1 cellular context compared by ENCODE assay signal in genomic region chr19:10502524-10503001, GRCh38.
TF ChIP-seq lines count a peak whose summit lies in the region.

No MANE protein-coding gene starts in this region.

TF ChIP-seq in GM12878, 131 proteins besides CTCF, POLR2A, EP300 and RAD21 (continued from another document and continues in another):
- peak; percentile 86; the same call in 1 of the 2 replicates for TF ChIP-seq RB1 (IDR thresholded peaks at IDR 0.05; ENCODE audit: borderline replicate concordance)
- TF ChIP-seq POLR2AphosphoS2 (IDR thresholded peaks at IDR 0.05; ENCODE audit: low read depth, low read length): no peak
- TF ChIP-seq RBBP5 (conservative IDR thresholded peaks at IDR 0.05): no peak
- no peak for TF ChIP-seq YBX1 (IDR thresholded peaks at IDR 0.05)
- TF ChIP-seq LARP7 (IDR thresholded peaks at IDR 0.05): peak; percentile 99
- TF ChIP-seq NFIC (IDR thresholded peaks at IDR 0.05; ENCODE audit: low read depth, low read length): no peak
- no peak for TF ChIP-seq ELK1 (IDR thresholded peaks at IDR 0.05; ENCODE audit: low read depth, low read length)
- TF ChIP-seq KAT2A (conservative IDR thresholded peaks at IDR 0.05; ENCODE audit: control insufficient read depth, low read depth, low read length): no peak
- peak; percentile 63 for TF ChIP-seq SIN3A (IDR thresholded peaks at IDR 0.05; ENCODE audit: low read depth, low read length)
- peak; percentile 81 for TF ChIP-seq NR2C1 (IDR thresholded peaks at IDR 0.05)
- TF ChIP-seq NR2F1 (conservative IDR thresholded peaks at IDR 0.05): peak; percentile 95
- no peak for TF ChIP-seq BRCA1 (IDR thresholded peaks at IDR 0.05; ENCODE audit: low read depth, low read length)
- TF ChIP-seq ZBTB4 (CRISPR knock-in tag; IDR thresholded peaks at IDR 0.05): no peak
- peak; percentile 92 for TF ChIP-seq DPF2 (IDR thresholded peaks at IDR 0.05)
- TF ChIP-seq KLF5 (IDR thresholded peaks at IDR 0.05; ENCODE audit: partially characterized antibody): no peak
- peak; percentile 27; the same call in 1 of the 2 replicates for TF ChIP-seq CREM (IDR thresholded peaks at IDR 0.05; ENCODE audit: low read depth)
- no peak for TF ChIP-seq MTA3 (IDR thresholded peaks at IDR 0.05; ENCODE audit: borderline replicate concordance, low read length)
- peak; percentile 77; the same call in 1 of the 2 replicates for TF ChIP-seq NFXL1 (IDR thresholded peaks at IDR 0.05; ENCODE audit: borderline replicate concordance)
- TF ChIP-seq MYB (IDR thresholded peaks at IDR 0.05; ENCODE audit: borderline replicate concordance, low read depth, low read length): no peak
- TF ChIP-seq MYC (IDR thresholded peaks at IDR 0.05; ENCODE audit: insufficient read depth, insufficient read length, insufficient replicate concordance, low read length, severe bottlenecking): peak; percentile 76
- TF ChIP-seq, protein P1, sequence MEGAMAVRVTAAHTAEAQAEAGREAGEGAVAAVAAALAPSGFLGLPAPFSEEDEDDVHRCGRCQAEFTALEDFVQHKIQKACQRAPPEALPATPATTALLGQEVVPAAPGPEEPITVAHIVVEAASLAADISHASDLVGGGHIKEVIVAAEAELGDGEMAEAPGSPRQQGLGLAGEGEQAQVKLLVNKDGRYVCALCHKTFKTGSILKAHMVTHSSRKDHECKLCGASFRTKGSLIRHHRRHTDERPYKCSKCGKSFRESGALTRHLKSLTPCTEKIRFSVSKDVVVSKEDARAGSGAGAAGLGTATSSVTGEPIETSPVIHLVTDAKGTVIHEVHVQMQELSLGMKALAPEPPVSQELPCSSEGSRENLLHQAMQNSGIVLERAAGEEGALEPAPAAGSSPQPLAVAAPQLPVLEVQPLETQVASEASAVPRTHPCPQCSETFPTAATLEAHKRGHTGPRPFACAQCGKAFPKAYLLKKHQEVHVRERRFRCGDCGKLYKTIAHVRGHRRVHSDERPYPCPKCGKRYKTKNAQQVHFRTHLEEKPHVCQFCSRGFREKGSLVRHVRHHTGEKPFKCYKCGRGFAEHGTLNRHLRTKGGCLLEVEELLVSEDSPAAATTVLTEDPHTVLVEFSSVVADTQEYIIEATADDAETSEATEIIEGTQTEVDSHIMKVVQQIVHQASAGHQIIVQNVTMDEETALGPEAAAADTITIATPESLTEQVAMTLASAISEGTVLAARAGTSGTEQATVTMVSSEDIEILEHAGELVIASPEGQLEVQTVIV (IDR thresholded peaks at IDR 0.05; ENCODE audit: borderline replicate concordance, partially characterized antibody): no peak
- peak; percentile 94; the same call in 1 of the 2 replicates for TF ChIP-seq TAF1 (IDR thresholded peaks at IDR 0.05; ENCODE audit: borderline replicate concordance, low read depth, low read length)
- TF ChIP-seq, protein P2, sequence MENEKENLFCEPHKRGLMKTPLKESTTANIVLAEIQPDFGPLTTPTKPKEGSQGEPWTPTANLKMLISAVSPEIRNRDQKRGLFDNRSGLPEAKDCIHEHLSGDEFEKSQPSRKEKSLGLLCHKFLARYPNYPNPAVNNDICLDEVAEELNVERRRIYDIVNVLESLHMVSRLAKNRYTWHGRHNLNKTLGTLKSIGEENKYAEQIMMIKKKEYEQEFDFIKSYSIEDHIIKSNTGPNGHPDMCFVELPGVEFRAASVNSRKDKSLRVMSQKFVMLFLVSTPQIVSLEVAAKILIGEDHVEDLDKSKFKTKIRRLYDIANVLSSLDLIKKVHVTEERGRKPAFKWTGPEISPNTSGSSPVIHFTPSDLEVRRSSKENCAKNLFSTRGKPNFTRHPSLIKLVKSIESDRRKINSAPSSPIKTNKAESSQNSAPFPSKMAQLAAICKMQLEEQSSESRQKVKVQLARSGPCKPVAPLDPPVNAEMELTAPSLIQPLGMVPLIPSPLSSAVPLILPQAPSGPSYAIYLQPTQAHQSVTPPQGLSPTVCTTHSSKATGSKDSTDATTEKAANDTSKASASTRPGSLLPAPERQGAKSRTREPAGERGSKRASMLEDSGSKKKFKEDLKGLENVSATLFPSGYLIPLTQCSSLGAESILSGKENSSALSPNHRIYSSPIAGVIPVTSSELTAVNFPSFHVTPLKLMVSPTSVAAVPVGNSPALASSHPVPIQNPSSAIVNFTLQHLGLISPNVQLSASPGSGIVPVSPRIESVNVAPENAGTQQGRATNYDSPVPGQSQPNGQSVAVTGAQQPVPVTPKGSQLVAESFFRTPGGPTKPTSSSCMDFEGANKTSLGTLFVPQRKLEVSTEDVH (IDR thresholded peaks at IDR 0.05; ENCODE audit: low read depth, partially characterized antibody): no peak
- TF ChIP-seq POLR2AphosphoS5 (IDR thresholded peaks at IDR 0.05; ENCODE audit: low read length): peak; percentile 85; the same call in 1 of the 2 replicates
- TF ChIP-seq NR2C2 (IDR thresholded peaks at IDR 0.05; ENCODE audit: borderline replicate concordance, control insufficient read depth, insufficient read length, low read depth): no peak
- TF ChIP-seq KDM1A (IDR thresholded peaks at IDR 0.05; ENCODE audit: borderline replicate concordance): no peak
- no peak for TF ChIP-seq ZNF384 (IDR thresholded peaks at IDR 0.05; ENCODE audit: borderline replicate concordance, low read depth, low read length)
- peak; percentile 83 for TF ChIP-seq SP1 (IDR thresholded peaks at IDR 0.05; ENCODE audit: low read depth, low read length)
- TF ChIP-seq CREB1 (IDR thresholded peaks at IDR 0.05; ENCODE audit: low read depth): peak; percentile 76
- no peak for TF ChIP-seq HDAC2 (IDR thresholded peaks at IDR 0.05)
- TF ChIP-seq CBFB (IDR thresholded peaks at IDR 0.05; ENCODE audit: low read depth): no peak; the same call in 1 of the 2 replicates
- TF ChIP-seq PAX8 (IDR thresholded peaks at IDR 0.05): no peak
- TF ChIP-seq SIX5 (IDR thresholded peaks at IDR 0.05; ENCODE audit: low read depth, low read length, severe bottlenecking): peak; percentile 7
- TF ChIP-seq SPI1 (IDR thresholded peaks at IDR 0.05; ENCODE audit: borderline replicate concordance, insufficient read depth, low read depth, low read length): no peak
- no peak for TF ChIP-seq SREBF2 (IDR thresholded peaks at IDR 0.05; ENCODE audit: low read length)
- no peak for TF ChIP-seq BMI1 (IDR thresholded peaks at IDR 0.05; ENCODE audit: borderline replicate concordance)
- TF ChIP-seq RELB (IDR thresholded peaks at IDR 0.05; ENCODE audit: low read depth): no peak
- TF ChIP-seq ZSCAN29 (IDR thresholded peaks at IDR 0.05): no peak
- TF ChIP-seq JUND (IDR thresholded peaks at IDR 0.05; ENCODE audit: low read depth, low read length): 0 out of 2 replicates have a peak, but pooled peaks have one; percentile 16
- TF ChIP-seq, protein P3, sequence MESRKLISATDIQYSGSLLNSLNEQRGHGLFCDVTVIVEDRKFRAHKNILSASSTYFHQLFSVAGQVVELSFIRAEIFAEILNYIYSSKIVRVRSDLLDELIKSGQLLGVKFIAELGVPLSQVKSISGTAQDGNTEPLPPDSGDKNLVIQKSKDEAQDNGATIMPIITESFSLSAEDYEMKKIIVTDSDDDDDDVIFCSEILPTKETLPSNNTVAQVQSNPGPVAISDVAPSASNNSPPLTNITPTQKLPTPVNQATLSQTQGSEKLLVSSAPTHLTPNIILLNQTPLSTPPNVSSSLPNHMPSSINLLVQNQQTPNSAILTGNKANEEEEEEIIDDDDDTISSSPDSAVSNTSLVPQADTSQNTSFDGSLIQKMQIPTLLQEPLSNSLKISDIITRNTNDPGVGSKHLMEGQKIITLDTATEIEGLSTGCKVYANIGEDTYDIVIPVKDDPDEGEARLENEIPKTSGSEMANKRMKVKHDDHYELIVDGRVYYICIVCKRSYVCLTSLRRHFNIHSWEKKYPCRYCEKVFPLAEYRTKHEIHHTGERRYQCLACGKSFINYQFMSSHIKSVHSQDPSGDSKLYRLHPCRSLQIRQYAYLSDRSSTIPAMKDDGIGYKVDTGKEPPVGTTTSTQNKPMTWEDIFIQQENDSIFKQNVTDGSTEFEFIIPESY (IDR thresholded peaks at IDR 0.05): no peak
- TF ChIP-seq, protein P4, sequence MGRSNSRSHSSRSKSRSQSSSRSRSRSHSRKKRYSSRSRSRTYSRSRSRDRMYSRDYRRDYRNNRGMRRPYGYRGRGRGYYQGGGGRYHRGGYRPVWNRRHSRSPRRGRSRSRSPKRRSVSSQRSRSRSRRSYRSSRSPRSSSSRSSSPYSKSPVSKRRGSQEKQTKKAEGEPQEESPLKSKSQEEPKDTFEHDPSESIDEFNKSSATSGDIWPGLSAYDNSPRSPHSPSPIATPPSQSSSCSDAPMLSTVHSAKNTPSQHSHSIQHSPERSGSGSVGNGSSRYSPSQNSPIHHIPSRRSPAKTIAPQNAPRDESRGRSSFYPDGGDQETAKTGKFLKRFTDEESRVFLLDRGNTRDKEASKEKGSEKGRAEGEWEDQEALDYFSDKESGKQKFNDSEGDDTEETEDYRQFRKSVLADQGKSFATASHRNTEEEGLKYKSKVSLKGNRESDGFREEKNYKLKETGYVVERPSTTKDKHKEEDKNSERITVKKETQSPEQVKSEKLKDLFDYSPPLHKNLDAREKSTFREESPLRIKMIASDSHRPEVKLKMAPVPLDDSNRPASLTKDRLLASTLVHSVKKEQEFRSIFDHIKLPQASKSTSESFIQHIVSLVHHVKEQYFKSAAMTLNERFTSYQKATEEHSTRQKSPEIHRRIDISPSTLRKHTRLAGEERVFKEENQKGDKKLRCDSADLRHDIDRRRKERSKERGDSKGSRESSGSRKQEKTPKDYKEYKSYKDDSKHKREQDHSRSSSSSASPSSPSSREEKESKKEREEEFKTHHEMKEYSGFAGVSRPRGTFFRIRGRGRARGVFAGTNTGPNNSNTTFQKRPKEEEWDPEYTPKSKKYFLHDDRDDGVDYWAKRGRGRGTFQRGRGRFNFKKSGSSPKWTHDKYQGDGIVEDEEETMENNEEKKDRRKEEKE (IDR thresholded peaks at IDR 0.05): no peak
- TF ChIP-seq CHD2 (IDR thresholded peaks at IDR 0.05; ENCODE audit: borderline replicate concordance, low read depth, low read length): peak; percentile 66
- peak; percentile 57; the same call in 1 of the 2 replicates for TF ChIP-seq ZNF217 (IDR thresholded peaks at IDR 0.05)
- 0 out of 2 replicates have a peak, but pooled peaks have one; percentile 5 for TF ChIP-seq NBN (IDR thresholded peaks at IDR 0.05)
- TF ChIP-seq, protein P5, sequence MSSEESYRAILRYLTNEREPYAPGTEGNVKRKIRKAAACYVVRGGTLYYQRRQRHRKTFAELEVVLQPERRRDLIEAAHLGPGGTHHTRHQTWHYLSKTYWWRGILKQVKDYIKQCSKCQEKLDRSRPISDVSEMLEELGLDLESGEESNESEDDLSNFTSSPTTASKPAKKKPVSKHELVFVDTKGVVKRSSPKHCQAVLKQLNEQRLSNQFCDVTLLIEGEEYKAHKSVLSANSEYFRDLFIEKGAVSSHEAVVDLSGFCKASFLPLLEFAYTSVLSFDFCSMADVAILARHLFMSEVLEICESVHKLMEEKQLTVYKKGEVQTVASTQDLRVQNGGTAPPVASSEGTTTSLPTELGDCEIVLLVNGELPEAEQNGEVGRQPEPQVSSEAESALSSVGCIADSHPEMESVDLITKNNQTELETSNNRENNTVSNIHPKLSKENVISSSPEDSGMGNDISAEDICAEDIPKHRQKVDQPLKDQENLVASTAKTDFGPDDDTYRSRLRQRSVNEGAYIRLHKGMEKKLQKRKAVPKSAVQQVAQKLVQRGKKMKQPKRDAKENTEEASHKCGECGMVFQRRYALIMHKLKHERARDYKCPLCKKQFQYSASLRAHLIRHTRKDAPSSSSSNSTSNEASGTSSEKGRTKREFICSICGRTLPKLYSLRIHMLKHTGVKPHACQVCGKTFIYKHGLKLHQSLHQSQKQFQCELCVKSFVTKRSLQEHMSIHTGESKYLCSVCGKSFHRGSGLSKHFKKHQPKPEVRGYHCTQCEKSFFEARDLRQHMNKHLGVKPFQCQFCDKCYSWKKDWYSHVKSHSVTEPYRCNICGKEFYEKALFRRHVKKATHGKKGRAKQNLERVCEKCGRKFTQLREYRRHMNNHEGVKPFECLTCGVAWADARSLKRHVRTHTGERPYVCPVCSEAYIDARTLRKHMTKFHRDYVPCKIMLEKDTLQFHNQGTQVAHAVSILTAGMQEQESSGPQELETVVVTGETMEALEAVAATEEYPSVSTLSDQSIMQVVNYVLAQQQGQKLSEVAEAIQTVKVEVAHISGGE (CRISPR knock-in tag; IDR thresholded peaks at IDR 0.05): no peak
- no peak for TF ChIP-seq CBX3 (IDR thresholded peaks at IDR 0.05; ENCODE audit: borderline replicate concordance, low read depth)
- peak; percentile 51 for TF ChIP-seq NRF1 (conservative IDR thresholded peaks at IDR 0.05; ENCODE audit: low read depth, low read length)
